Comparison of ENCODE assay signal across 10 cellular contexts in genomic region chr13:95275322-95276118, GRCh38. TPM values are rescaled to one million over a fixed set of nuclear protein-coding genes. Genes with fewer than 3 reads are reported as not detected.
DNase-seq lines count a peak whose midpoint lies in the region; TF ChIP-seq lines count a peak whose summit lies in the region.
"Had no signal": no experiment of that assay in that cellular context is flagged by ENCODE, and none has a peak within 500 bp of the region (broad histone marks: within the 10 kb centered on the region; RNA-seq: fewer than 3 reads in every experiment).

No MANE protein-coding gene starts in this region.

- no peaks in the 10 kb centered on the region for H3K9me3 Mint-ChIP-seq in Caco-2 (ENCODE audit: unreplicated experiment)
- no peaks in the 10 kb centered on the region for H3K9me3 Mint-ChIP-seq in endothelial cell (ENCODE audit: unreplicated experiment)
- peaks cover 4% of the 10 kb centered on the region for H3K9me3 Mint-ChIP-seq in nephron progenitor cell
- H3K9me3 Mint-ChIP-seq: CD4-positive, alpha-beta T cell had no signal

- POLR2A ChIA-PET in Caco-2 (lab: Charles Lee), result interaction anchor here (0.9 kb wide), 1 partner anchor 22 kb away, joined by 7 read pairs; no protein-coding TSS in a partner anchor

- H3K4me3 Mint-ChIP-seq in Caco-2 (ENCODE audit: unreplicated experiment) (peak overlapping the region; percentile 50), endothelial cell (ENCODE audit: unreplicated experiment) (no peak overlapping the region), nephron progenitor cell (no peak overlapping the region)
- H3K4me3 Mint-ChIP-seq: CD4-positive, alpha-beta T cell had no signal

- H3K9me3 ChIP-seq in Caco-2, result no peaks in the 10 kb centered on the region

- intact Hi-C loops in Caco-2 (cut with micrococcal nuclease; ENCODE audit: unreplicated experiment), result loop anchor here (1.0 to 2.0 kb wide), 4 partner anchors 8 to 49 kb away; no protein-coding TSS in a partner anchor

- no TSS peak for BruUV-seq in Caco-2 (replicated peaks; lab: Mats Ljungman, UMichigan)

- H3K27me3 Mint-ChIP-seq in Caco-2 (ENCODE audit: insufficient read depth, unreplicated experiment) (no peaks in the 10 kb centered on the region), endothelial cell (ENCODE audit: unreplicated experiment) (peaks cover 3% of the 10 kb centered on the region), nephron progenitor cell (ENCODE audit: low read depth, poor library complexity) (no peaks in the 10 kb centered on the region)
- H3K27me3 Mint-ChIP-seq: CD4-positive, alpha-beta T cell had no signal

- DNase-seq in Caco-2 (peak in 1 of 2 experiments; percentile 62), NCI-H1105 treated with DMSO at 0.1 percent for 48 hours (lab: John Stamatoyannopoulos, UW) (peak; percentile 38), endothelial cell (ENCODE audit: low spot score) (no peak), nephron progenitor cell (no peak), cerebellar cortex (ENCODE audit: low spot score) (no peak)
- DNase-seq in stimulated activated CD8-positive, alpha-beta memory T cell treated with anti-CD3 and anti-CD28 coated beads, Interleukin-4, amount 100 ng/mL, for 48 hours, result no peak
- DNase-seq in stimulated activated CD4-positive, alpha-beta T cell treated with anti-CD3 and anti-CD28 coated beads, Interleukin-15, amount 100 ng/mL, for 24 hours, result no peak
- no peak for DNase-seq in activated CD4-positive, CD25-positive, alpha-beta regulatory T cell treated with anti-CD3 and anti-CD28 coated beads, Interleukin-2, amount 50 U/mL, for 72 hours
- DNase-seq: CD4-positive, alpha-beta T cell; stimulated activated CD4-positive, alpha-beta T cell treated with anti-CD3 and anti-CD28 coated beads, Interleukin-4, amount 100 ng/mL, for 24 hours had no signal

- H3K36me3 ChIP-seq in Caco-2 (ENCODE audit: control insufficient read depth, insufficient read depth, low read length), result peaks cover 1% of the 10 kb centered on the region; the same call in 1 of the 2 replicates

- H3K4me1 Mint-ChIP-seq in Caco-2 (ENCODE audit: low read depth, unreplicated experiment) (peaks cover 64% of the 10 kb centered on the region), endothelial cell (ENCODE audit: unreplicated experiment) (peaks cover 29% of the 10 kb centered on the region), nephron progenitor cell (peaks cover 75% of the 10 kb centered on the region)

- H3K4me1 ChIP-seq in Caco-2, result peaks cover 65% of the 10 kb centered on the region

- H3K4me3 ChIP-seq in Caco-2 (ENCODE audit: low read depth, low read length), result no peak overlapping the region

- TF ChIP-seq CTCF in Caco-2 (IDR thresholded peaks at IDR 0.05; ENCODE audit: insufficient read depth in 1 of 2, low read depth in 1 of 2, low read length in 1 of 2, severe bottlenecking in 1 of 2, unreplicated experiment in 1 of 2), result no peak
- no peak for TF ChIP-seq CTCF in endothelial cell (IDR thresholded peaks at IDR 0.05; ENCODE audit: unreplicated experiment)
- TF ChIP-seq CTCF in nephron progenitor cell (IDR thresholded peaks at IDR 0.05), result no peak

- H3K27ac Mint-ChIP-seq in Caco-2 (ENCODE audit: unreplicated experiment) (peak overlapping the region; percentile 61), endothelial cell (ENCODE audit: unreplicated experiment) (peak overlapping the region; percentile 16), nephron progenitor cell (peak overlapping the region; percentile 75)
- H3K27ac Mint-ChIP-seq: CD4-positive, alpha-beta T cell had no signal

- peaks cover 41% of the 10 kb centered on the region for H3K36me3 Mint-ChIP-seq in Caco-2 (ENCODE audit: insufficient read depth, unreplicated experiment)
- peaks cover 10% of the 10 kb centered on the region for H3K36me3 Mint-ChIP-seq in endothelial cell (ENCODE audit: low read depth, unreplicated experiment)
- H3K36me3 Mint-ChIP-seq in nephron progenitor cell (ENCODE audit: low read depth), result peaks cover 13% of the 10 kb centered on the region

- no peaks in the 10 kb centered on the region for H3K27me3 ChIP-seq in Caco-2 (replicated peaks; ENCODE audit: control insufficient read depth, insufficient read depth, low read length)

- CTCF ChIA-PET in Caco-2 (lab: Charles Lee), result interaction anchor here (0.7 to 1.6 kb wide), 3 partner anchors 22 to 86 kb away, joined by 3 to 6 read pairs (median 4); no protein-coding TSS in a partner anchor

RNA-seq across cellular contexts. Expression of gene ABCC4, which starts 25.7 kb away (rescaled TPM):
- total RNA-seq in Caco-2 (2022) (51.9 and 65.7 TPM in 2 replicates), endothelial cell (ENCODE audit: unreplicated experiment) (19.0 TPM)

Comparison
In these comparisons a context has a peak if more than half of its experiments do, and no peak if none do; other contexts are left out.
1. H3K27ac Mint-ChIP-seq: peak in every context shown above with its lines; median percentile 75 in nephron progenitor cell; 61 in Caco-2; 16 in endothelial cell.